In genomic region chr7:27647052-27647451, GRCh38 we compare ENCODE assay signal across 17 cellular contexts. TPM values are rescaled to one million over a fixed set of nuclear protein-coding genes. Genes with fewer than 3 reads are reported as not detected.
DNase-seq lines count a peak whose midpoint lies in the region; ATAC-seq, FAIRE-seq and TF ChIP-seq lines count a peak whose summit lies in the region.
"Had no signal": no experiment of that assay in that cellular context is flagged by ENCODE, and none has a peak within 500 bp of the region (broad histone marks: within the 10 kb centered on the region; RNA-seq: fewer than 3 reads in every experiment).

No MANE protein-coding gene starts in this region.

- H3K27me3 ChIP-seq in brain microvascular endothelial cell (replicated peaks) (no peaks in the 10 kb centered on the region), right cardiac atrium (ENCODE audit: control insufficient read depth, insufficient read depth) (no peaks in the 10 kb centered on the region), lower lobe of right lung (ENCODE audit: low read depth) (no peaks in the 10 kb centered on the region)
- H3K27me3 ChIP-seq: foreskin keratinocyte had no signal

- peak overlapping the region; percentile 36 for H3K27ac ChIP-seq in brain microvascular endothelial cell
- no peak overlapping the region for H3K27ac ChIP-seq in right cardiac atrium (ENCODE audit: low read length)
- no peak overlapping the region for H3K27ac ChIP-seq in lower lobe of right lung
- H3K27ac ChIP-seq: foreskin keratinocyte had no signal

- DNase-seq in AG09309 (ENCODE audit: low read depth) (peak; percentile 41), M059J (ENCODE audit: low read depth) (peak; percentile 77), brain microvascular endothelial cell (peak; percentile 86), kidney glomerular epithelial cell (lab: John Stamatoyannopoulos, UW) (peak; percentile 47), nephron progenitor cell (no peak), right cardiac atrium (no peak), lower lobe of right lung (no peak), frontal cortex (ENCODE audit: low spot score in 2 of 2) (no peak)
- DNase-seq: activated naive CD8-positive, alpha-beta T cell treated with anti-CD3 and anti-CD28 coated beads for 36 hours; activated T-cell treated with anti-CD3 and anti-CD28 coated beads for 4 hours; cortex of kidney; DMS53; NCI-H1105 treated with DMSO at 0.1 percent for 48 hours; NCI-H2227 treated with DMSO at 0.1 percent for 48 hours; occipital lobe; stimulated activated CD4-positive, alpha-beta T cell treated with anti-CD3 and anti-CD28 coated beads, Interleukin-15, amount 100 ng/mL, for 24 hours had no signal

- H3K36me3 ChIP-seq in brain microvascular endothelial cell (replicated peaks) = no peaks in the 10 kb centered on the region
- peaks cover 12% of the 10 kb centered on the region for H3K36me3 ChIP-seq in lower lobe of right lung

- peaks cover 15% of the 10 kb centered on the region for H3K4me1 Mint-ChIP-seq in nephron progenitor cell

- H3K4me1 ChIP-seq in right cardiac atrium (ENCODE audit: control insufficient read depth, insufficient read depth, low read length) (no peaks in the 10 kb centered on the region), lower lobe of right lung (peaks cover 3% of the 10 kb centered on the region)

- no peak for ATAC-seq in right cardiac atrium
- no peak for ATAC-seq in lower lobe of right lung
- ATAC-seq: foreskin keratinocyte had no signal

- H3K36me3 Mint-ChIP-seq in nephron progenitor cell (ENCODE audit: low read depth) = peaks cover 66% of the 10 kb centered on the region

- no peaks in the 10 kb centered on the region for H3K27me3 Mint-ChIP-seq in nephron progenitor cell (ENCODE audit: low read depth, poor library complexity)
- H3K27me3 Mint-ChIP-seq: activated naive CD8-positive, alpha-beta T cell treated with anti-CD3 and anti-CD28 coated beads for 36 hours had no signal

- FAIRE-seq in frontal cortex (lab: Jason Lieb, UNC) = no peak

- WGBS in right cardiac atrium = 97% methylated on average over 9 of the region's 9 CpGs

- H3K27ac Mint-ChIP-seq in nephron progenitor cell = no peak overlapping the region
- H3K27ac Mint-ChIP-seq: activated naive CD8-positive, alpha-beta T cell treated with anti-CD3 and anti-CD28 coated beads for 36 hours had no signal

- TF ChIP-seq CTCF in AG09309 (IDR thresholded peaks at IDR 0.05; ENCODE audit: control insufficient read depth, insufficient read depth, low read depth, low read length, missing control alignments) (no peak), brain microvascular endothelial cell (IDR thresholded peaks at IDR 0.05; ENCODE audit: low read depth, low read length, missing control alignments) (no peak), nephron progenitor cell (IDR thresholded peaks at IDR 0.05) (no peak), lower lobe of right lung (IDR thresholded peaks at IDR 0.05) (no peak)

- H3K4me3 Mint-ChIP-seq in nephron progenitor cell = no peak overlapping the region
- H3K4me3 Mint-ChIP-seq: activated naive CD8-positive, alpha-beta T cell treated with anti-CD3 and anti-CD28 coated beads for 36 hours had no signal

- intact Hi-C loops in right cardiac atrium (cut with DNase I) = no loop called here
- intact Hi-C loops in lower lobe of right lung (cut with DNase I) = no loop called here

- H3K9me3 Mint-ChIP-seq in nephron progenitor cell = no peaks in the 10 kb centered on the region
- H3K9me3 Mint-ChIP-seq: activated naive CD8-positive, alpha-beta T cell treated with anti-CD3 and anti-CD28 coated beads for 36 hours had no signal

- H3K4me3 ChIP-seq in AG09309 (ENCODE audit: control insufficient read depth, low read depth, low read length) (no peak overlapping the region), brain microvascular endothelial cell (ENCODE audit: low read depth, low read length) (no peak overlapping the region), right cardiac atrium (ENCODE audit: low read length) (no peak overlapping the region), lower lobe of right lung (no peak overlapping the region)

- H3K9me3 ChIP-seq in right cardiac atrium (ENCODE audit: control insufficient read depth, low read length) = no peaks in the 10 kb centered on the region
- H3K9me3 ChIP-seq in lower lobe of right lung = no peaks in the 10 kb centered on the region

- in situ Hi-C loops in brain microvascular endothelial cell (cut with HindIII; ENCODE audit: low pct_ligation_motif_present, low sequenced_read_pairs) = no loop called here

RNA-seq across cellular contexts. Expression of gene HIBADH, which starts 15.6 kb away (rescaled TPM):
- 97.4 and 102 TPM in 2 replicates for total RNA-seq in M059J (2014; rRNA removed; shearing (Covaris generic))
- total RNA-seq in right cardiac atrium (10 to 100 TPM; 57.7 to 74.2 (median 69.5) TPM), lower lobe of right lung (27.1 TPM), frontal cortex (13.5 TPM)
- 77.1 TPM for polyA plus RNA-seq in right cardiac atrium

Comparison
In these comparisons a context has a peak if more than half of its experiments do, and no peak if none do; other contexts are left out.
1. DNase-seq: peak in AG09309 (single experiment), M059J (single experiment), brain microvascular endothelial cell (single experiment) and kidney glomerular epithelial cell (single experiment); none in nephron progenitor cell (single experiment), right cardiac atrium (0 of 3), lower lobe of right lung (single experiment) and frontal cortex (0 of 2).